ENCODE assay signal across 9 cellular contexts in the genomic region with DNA sequence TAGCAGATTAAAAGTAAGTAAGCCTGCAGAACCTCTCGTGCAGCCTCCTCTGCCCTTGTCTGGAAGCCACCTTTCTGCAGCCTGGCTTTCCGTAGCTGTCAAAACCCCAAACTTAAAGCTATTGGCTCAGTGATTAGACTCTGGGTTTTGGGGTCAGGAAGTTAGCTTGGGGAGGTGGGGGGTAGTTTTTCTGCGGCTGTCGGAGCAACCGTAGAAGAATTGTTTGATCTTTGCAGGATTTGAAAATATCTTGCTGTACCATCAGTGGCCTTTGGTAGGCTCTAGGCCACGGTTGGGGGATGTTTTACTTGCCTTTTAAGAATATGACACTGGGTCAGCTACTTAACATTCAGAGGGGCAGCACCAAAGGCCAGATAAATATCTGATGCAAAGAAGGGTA.
DNase-seq lines count a peak whose midpoint lies in the region; ATAC-seq and TF ChIP-seq lines count a peak whose summit lies in the region.
"Had no signal": no experiment of that assay in that cellular context is flagged by ENCODE, and none has a peak within 500 bp of the region (broad histone marks: within the 10 kb centered on the region; RNA-seq: fewer than 3 reads in every experiment).

No MANE protein-coding gene starts in this region.

- H3K27ac Mint-ChIP-seq in activated CD8-positive, alpha-beta T cell treated with anti-CD3 and anti-CD28 coated beads for 36 hours = peak overlapping the region; percentile 96
- peak overlapping the region; percentile 85 for H3K27ac Mint-ChIP-seq in central memory CD8-positive, alpha-beta T cell (ENCODE audit: low read depth)
- no peak overlapping the region for H3K27ac Mint-ChIP-seq in stimulated activated naive B cell treated with anti-CD40 and anti-IgM and Interleukin-4, amounts not matched to agents 10 μg/mL and 1 μg/mL and 100 μg/mL, for 72 hours
- H3K27ac Mint-ChIP-seq in endothelial cell (ENCODE audit: unreplicated experiment) = no peak overlapping the region

- peaks cover 17% of the 10 kb centered on the region for H3F3A ChIP-seq in Loucy (ENCODE audit: low read depth)

- H3K4me1 ChIP-seq in Loucy (ENCODE audit: insufficient read depth, low read length, poor library complexity, severe bottlenecking) = peaks cover 47% of the 10 kb centered on the region
- H3K4me1 ChIP-seq: prostate gland had no signal

- CTCF ChIA-PET in activated CD8-positive, alpha-beta T cell treated with anti-CD3 and anti-CD28 coated beads for 36 hours (lab: Charles Lee) = interaction anchor here (0.9 to 9.7 kb wide), 24 partner anchors 10 to 213 kb away, joined by 3 to 97 read pairs (median 6); a partner anchor contains a TSS

- ATAC-seq in activated CD8-positive, alpha-beta T cell treated with anti-CD3 and anti-CD28 coated beads for 36 hours = peak; percentile 82
- ATAC-seq in central memory CD8-positive, alpha-beta T cell (replicated peaks; ENCODE audit: extremely low read depth, poor library complexity, severe bottlenecking) = peak; percentile 80
- peak; percentile 38 to 52 for ATAC-seq in stimulated activated naive B cell treated with anti-CD40 and anti-IgM and Interleukin-4, amounts not matched to agents 10 μg/mL and 1 μg/mL and 100 μg/mL, for 72 hours (replicated peaks)

- H3K27me3 Mint-ChIP-seq in activated CD8-positive, alpha-beta T cell treated with anti-CD3 and anti-CD28 coated beads for 36 hours = no peaks in the 10 kb centered on the region
- no peaks in the 10 kb centered on the region for H3K27me3 Mint-ChIP-seq in central memory CD8-positive, alpha-beta T cell
- H3K27me3 Mint-ChIP-seq in stimulated activated naive B cell treated with anti-CD40 and anti-IgM and Interleukin-4, amounts not matched to agents 10 μg/mL and 1 μg/mL and 100 μg/mL, for 72 hours = no peaks in the 10 kb centered on the region
- no peaks in the 10 kb centered on the region for H3K27me3 Mint-ChIP-seq in endothelial cell (ENCODE audit: unreplicated experiment)

- intact Hi-C loops in activated CD8-positive, alpha-beta T cell treated with anti-CD3 and anti-CD28 coated beads for 36 hours (cut with micrococcal nuclease) = loop anchor here (2.0 kb wide), 1 partner anchor 18 kb away; no protein-coding TSS in a partner anchor
- intact Hi-C loops in head of caudate nucleus (cut with DNase I) = no loop called here

- peaks cover 11% of the 10 kb centered on the region for H3K36me3 Mint-ChIP-seq in activated CD8-positive, alpha-beta T cell treated with anti-CD3 and anti-CD28 coated beads for 36 hours (ENCODE audit: low read depth)
- H3K36me3 Mint-ChIP-seq in central memory CD8-positive, alpha-beta T cell (ENCODE audit: insufficient read depth) = peaks cover 9% of the 10 kb centered on the region
- H3K36me3 Mint-ChIP-seq in stimulated activated naive B cell treated with anti-CD40 and anti-IgM and Interleukin-4, amounts not matched to agents 10 μg/mL and 1 μg/mL and 100 μg/mL, for 72 hours = no peaks in the 10 kb centered on the region
- no peaks in the 10 kb centered on the region for H3K36me3 Mint-ChIP-seq in endothelial cell (ENCODE audit: low read depth, unreplicated experiment)

- H3K4me1 Mint-ChIP-seq in activated CD8-positive, alpha-beta T cell treated with anti-CD3 and anti-CD28 coated beads for 36 hours (ENCODE audit: low read depth) = peaks cover 70% of the 10 kb centered on the region
- peaks cover 52% of the 10 kb centered on the region for H3K4me1 Mint-ChIP-seq in central memory CD8-positive, alpha-beta T cell
- peaks cover 26 to 39% of the 10 kb centered on the region in 2 donors for H3K4me1 Mint-ChIP-seq in stimulated activated naive B cell treated with anti-CD40 and anti-IgM and Interleukin-4, amounts not matched to agents 10 μg/mL and 1 μg/mL and 100 μg/mL, for 72 hours
- no peaks in the 10 kb centered on the region for H3K4me1 Mint-ChIP-seq in endothelial cell (ENCODE audit: unreplicated experiment)

- no peaks in the 10 kb centered on the region for H3K27me3 ChIP-seq in Loucy (ENCODE audit: insufficient read depth, low read length, poor library complexity, severe bottlenecking)

- peak overlapping the region; percentile 82 for H3K4me2 ChIP-seq in Loucy (ENCODE audit: low read depth, low read length, poor library complexity, severe bottlenecking)

- peak overlapping the region; percentile 73 for H3K4me3 Mint-ChIP-seq in activated CD8-positive, alpha-beta T cell treated with anti-CD3 and anti-CD28 coated beads for 36 hours
- peak overlapping the region; percentile 64 for H3K4me3 Mint-ChIP-seq in central memory CD8-positive, alpha-beta T cell
- no peak overlapping the region for H3K4me3 Mint-ChIP-seq in stimulated activated naive B cell treated with anti-CD40 and anti-IgM and Interleukin-4, amounts not matched to agents 10 μg/mL and 1 μg/mL and 100 μg/mL, for 72 hours
- H3K4me3 Mint-ChIP-seq in endothelial cell (ENCODE audit: unreplicated experiment) = no peak overlapping the region

- H4K20me1 ChIP-seq in Loucy (ENCODE audit: insufficient read depth, low read length, poor library complexity, severe bottlenecking) = no peaks in the 10 kb centered on the region

- no peaks in the 10 kb centered on the region for H3K36me3 ChIP-seq in Loucy (ENCODE audit: insufficient read depth, low read length)
- H3K36me3 ChIP-seq: prostate gland had no signal

- DNase-seq in activated CD8-positive, alpha-beta T cell treated with anti-CD3 and anti-CD28 coated beads for 36 hours = peak; percentile 89
- DNase-seq in central memory CD8-positive, alpha-beta T cell (ENCODE audit: low spot score in 2 of 2) = peak; percentile 59 to 86
- no peak for DNase-seq in stimulated activated naive B cell treated with anti-CD40 and anti-IgM and Interleukin-4, amounts not matched to agents 10 μg/mL and 1 μg/mL and 100 μg/mL, for 72 hours
- DNase-seq in DMS79 (lab: John Stamatoyannopoulos, UW) (no peak), kidney glomerular epithelial cell (lab: John Stamatoyannopoulos, UW) (no peak), head of caudate nucleus (no peak), endothelial cell (ENCODE audit: low spot score) (no peak)

- H3K9ac ChIP-seq in Loucy (ENCODE audit: low read depth, low read length, poor library complexity, severe bottlenecking) = peak overlapping the region; percentile 74

- H3K9me3 Mint-ChIP-seq in activated CD8-positive, alpha-beta T cell treated with anti-CD3 and anti-CD28 coated beads for 36 hours = peaks cover 13% of the 10 kb centered on the region
- H3K9me3 Mint-ChIP-seq in central memory CD8-positive, alpha-beta T cell = no peaks in the 10 kb centered on the region
- H3K9me3 Mint-ChIP-seq in stimulated activated naive B cell treated with anti-CD40 and anti-IgM and Interleukin-4, amounts not matched to agents 10 μg/mL and 1 μg/mL and 100 μg/mL, for 72 hours = no peaks in the 10 kb centered on the region
- H3K9me3 Mint-ChIP-seq in endothelial cell (ENCODE audit: unreplicated experiment) = no peaks in the 10 kb centered on the region

- H3K9me3 ChIP-seq in Loucy (ENCODE audit: insufficient read depth, low read depth, low read length) = no peaks in the 10 kb centered on the region
- H3K9me3 ChIP-seq: prostate gland had no signal

- POLR2A ChIA-PET in activated CD8-positive, alpha-beta T cell treated with anti-CD3 and anti-CD28 coated beads for 36 hours (lab: Charles Lee) = interaction anchor here (0.7 to 8.3 kb wide), 13 partner anchors 9 to 129 kb away, joined by 3 to 70 read pairs (median 6); a partner anchor contains a TSS

- H3K79me2 ChIP-seq in Loucy (ENCODE audit: insufficient read depth, low read length) = no peaks in the 10 kb centered on the region

- peak overlapping the region; percentile 7; the same call in 1 of the 2 replicates for H2AFZ ChIP-seq in Loucy (ENCODE audit: low read length)

- H3K4me3 ChIP-seq in Loucy (ENCODE audit: low read length, poor library complexity, severe bottlenecking) = peak overlapping the region; percentile 59
- H3K4me3 ChIP-seq: prostate gland had no signal

- TF ChIP-seq CTCF in Loucy (conservative IDR thresholded peaks at IDR 0.05; ENCODE audit: low read length) (peak; percentile 47), endothelial cell (IDR thresholded peaks at IDR 0.05; ENCODE audit: unreplicated experiment) (no peak)
- TF ChIP-seq CTCF in activated CD8-positive, alpha-beta T cell treated with anti-CD3 and anti-CD28 coated beads for 36 hours (IDR thresholded peaks at IDR 0.05) = peak; percentile 39

- H3K9me2 ChIP-seq in Loucy (replicated peaks; ENCODE audit: low read depth, low read length) = no peaks in the 10 kb centered on the region

Comparison
In these comparisons a context has a peak if more than half of its experiments do, and no peak if none do; other contexts are left out.
1. DNase-seq: peak in activated CD8-positive, alpha-beta T cell treated with anti-CD3 and anti-CD28 coated beads for 36 hours (single experiment) and central memory CD8-positive, alpha-beta T cell (2 of 2); none in stimulated activated naive B cell treated with anti-CD40 and anti-IgM and Interleukin-4, amounts not matched to agents 10 μg/mL and 1 μg/mL and 100 μg/mL, for 72 hours (single experiment), DMS79 (single experiment), kidney glomerular epithelial cell (single experiment), head of caudate nucleus (0 of 42) and endothelial cell (single experiment).
2. H3K27ac Mint-ChIP-seq: peak in activated CD8-positive, alpha-beta T cell treated with anti-CD3 and anti-CD28 coated beads for 36 hours (single experiment) and central memory CD8-positive, alpha-beta T cell (single experiment); none in stimulated activated naive B cell treated with anti-CD40 and anti-IgM and Interleukin-4, amounts not matched to agents 10 μg/mL and 1 μg/mL and 100 μg/mL, for 72 hours (single experiment) and endothelial cell (single experiment).
3. H3K4me3 Mint-ChIP-seq: peak in activated CD8-positive, alpha-beta T cell treated with anti-CD3 and anti-CD28 coated beads for 36 hours (single experiment) and central memory CD8-positive, alpha-beta T cell (single experiment); none in stimulated activated naive B cell treated with anti-CD40 and anti-IgM and Interleukin-4, amounts not matched to agents 10 μg/mL and 1 μg/mL and 100 μg/mL, for 72 hours (0 of 2) and endothelial cell (single experiment).
4. Peak in every context shown above with its lines, with median percentiles within 50 percentile points of each other: ATAC-seq.